ENCODE assay signal across 1 cellular context in the genomic region with DNA sequence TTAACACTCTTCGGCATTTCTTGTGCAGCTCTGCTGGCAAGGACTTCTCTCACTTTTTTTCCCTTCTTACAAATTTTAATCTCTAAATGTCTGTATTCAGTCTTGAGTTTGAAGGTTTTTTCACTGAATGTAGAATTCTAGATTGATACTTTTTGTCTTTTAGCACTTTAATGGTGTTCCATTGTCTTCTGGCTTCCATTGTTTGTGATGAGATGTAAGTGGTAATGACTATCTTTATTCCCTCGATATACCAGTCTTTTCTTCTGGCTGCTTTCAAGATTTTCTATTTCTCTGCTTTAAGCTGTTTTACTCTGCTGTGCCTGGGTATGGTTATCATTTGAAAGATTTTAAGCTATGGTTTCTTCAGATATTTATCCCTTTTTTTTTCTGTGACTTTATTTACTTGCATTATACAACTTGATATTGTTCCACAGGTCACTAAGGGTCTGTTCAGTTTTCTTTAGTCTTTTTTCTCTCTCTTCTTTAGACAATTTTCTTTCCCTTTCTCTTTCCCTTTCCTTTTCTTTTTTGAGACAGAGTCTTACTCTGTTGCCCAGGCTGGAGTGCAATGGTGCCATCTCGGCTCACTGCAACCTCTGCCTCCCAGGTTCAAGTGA.
TF ChIP-seq lines count a peak whose summit lies in the region.

No MANE protein-coding gene starts in this region.

TF ChIP-seq in K562, 482 proteins besides CTCF, POLR2A, EP300 and RAD21:
- TF ChIP-seq NCOR1 (IDR thresholded peaks at IDR 0.05): peak; percentile 10; the same call in 1 of the 2 replicates
- TF ChIP-seq ZNF140 (CRISPR knock-in tag; IDR thresholded peaks at IDR 0.05): no peak
- no peak for TF ChIP-seq CHD4 (IDR thresholded peaks at IDR 0.05; ENCODE audit: insufficient read depth, insufficient replicate concordance, low read depth, low read length, poor library complexity, severe bottlenecking)
- TF ChIP-seq ARNT (IDR thresholded peaks at IDR 0.05): 0 out of 4 replicates have a peak, but pooled peaks have one; percentile 54 to 63
- peak; percentile 98 for TF ChIP-seq TRIM28 (IDR thresholded peaks at IDR 0.05)
- TF ChIP-seq CC2D1A (IDR thresholded peaks at IDR 0.05): 0 out of 2 replicates have a peak, but pooled peaks have one; percentile 34
- no peak for TF ChIP-seq CEBPG (CRISPR knock-in tag; IDR thresholded peaks at IDR 0.05)
- TF ChIP-seq CEBPG (tag; conservative IDR thresholded peaks at IDR 0.05 in 1 of 2, IDR thresholded peaks at IDR 0.05 in 1 of 2): no peak
- no peak for TF ChIP-seq TOE1 (IDR thresholded peaks at IDR 0.05; ENCODE audit: borderline replicate concordance)
- no peak for TF ChIP-seq TOE1 (CRISPR knock-in tag; IDR thresholded peaks at IDR 0.05; ENCODE audit: borderline replicate concordance, low read depth)
- TF ChIP-seq, protein P1, sequence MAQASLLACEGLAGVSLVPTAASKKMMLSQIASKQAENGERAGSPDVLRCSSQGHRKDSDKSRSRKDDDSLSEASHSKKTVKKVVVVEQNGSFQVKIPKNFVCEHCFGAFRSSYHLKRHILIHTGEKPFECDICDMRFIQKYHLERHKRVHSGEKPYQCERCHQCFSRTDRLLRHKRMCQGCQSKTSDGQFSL (CRISPR knock-in tag; IDR thresholded peaks at IDR 0.05): 0 out of 2 replicates have a peak, but pooled peaks have one; percentile 20
- TF ChIP-seq, protein P1 (tag; IDR thresholded peaks at IDR 0.05): no peak
- no peak for TF ChIP-seq ETV1 (tag; conservative IDR thresholded peaks at IDR 0.05; ENCODE audit: low read depth)
- TF ChIP-seq, protein P2, sequence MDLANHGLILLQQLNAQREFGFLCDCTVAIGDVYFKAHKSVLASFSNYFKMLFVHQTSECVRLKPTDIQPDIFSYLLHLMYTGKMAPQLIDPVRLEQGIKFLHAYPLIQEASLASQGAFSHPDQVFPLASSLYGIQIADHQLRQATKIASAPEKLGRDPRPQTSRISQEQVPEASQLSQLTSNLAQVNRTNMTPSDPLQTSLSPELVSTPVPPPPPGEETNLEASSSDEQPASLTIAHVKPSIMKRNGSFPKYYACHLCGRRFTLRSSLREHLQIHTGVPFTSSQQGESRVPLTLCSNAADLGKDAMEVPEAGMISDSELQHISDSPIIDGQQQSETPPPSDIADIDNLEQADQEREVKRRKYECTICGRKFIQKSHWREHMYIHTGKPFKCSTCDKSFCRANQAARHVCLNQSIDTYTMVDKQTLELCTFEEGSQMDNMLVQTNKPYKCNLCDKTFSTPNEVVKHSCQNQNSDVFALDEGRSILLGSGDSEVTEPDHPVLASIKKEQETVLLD (IDR thresholded peaks at IDR 0.05): no peak
- TF ChIP-seq ARHGAP35 (IDR thresholded peaks at IDR 0.05; ENCODE audit: partially characterized antibody): no peak
- TF ChIP-seq THRAP3 (IDR thresholded peaks at IDR 0.05; ENCODE audit: borderline replicate concordance): 0 out of 2 replicates have a peak, but pooled peaks have one; percentile 53
- TF ChIP-seq XRCC3 (IDR thresholded peaks at IDR 0.05): 0 out of 2 replicates have a peak, but pooled peaks have one; percentile 60
- TF ChIP-seq ZNF324 (CRISPR knock-in tag; IDR thresholded peaks at IDR 0.05): no peak
- no peak for TF ChIP-seq CCNT2 (IDR thresholded peaks at IDR 0.05; ENCODE audit: borderline replicate concordance, extremely low read depth, insufficient read length, low read depth, low read length)
- TF ChIP-seq, protein P3, sequence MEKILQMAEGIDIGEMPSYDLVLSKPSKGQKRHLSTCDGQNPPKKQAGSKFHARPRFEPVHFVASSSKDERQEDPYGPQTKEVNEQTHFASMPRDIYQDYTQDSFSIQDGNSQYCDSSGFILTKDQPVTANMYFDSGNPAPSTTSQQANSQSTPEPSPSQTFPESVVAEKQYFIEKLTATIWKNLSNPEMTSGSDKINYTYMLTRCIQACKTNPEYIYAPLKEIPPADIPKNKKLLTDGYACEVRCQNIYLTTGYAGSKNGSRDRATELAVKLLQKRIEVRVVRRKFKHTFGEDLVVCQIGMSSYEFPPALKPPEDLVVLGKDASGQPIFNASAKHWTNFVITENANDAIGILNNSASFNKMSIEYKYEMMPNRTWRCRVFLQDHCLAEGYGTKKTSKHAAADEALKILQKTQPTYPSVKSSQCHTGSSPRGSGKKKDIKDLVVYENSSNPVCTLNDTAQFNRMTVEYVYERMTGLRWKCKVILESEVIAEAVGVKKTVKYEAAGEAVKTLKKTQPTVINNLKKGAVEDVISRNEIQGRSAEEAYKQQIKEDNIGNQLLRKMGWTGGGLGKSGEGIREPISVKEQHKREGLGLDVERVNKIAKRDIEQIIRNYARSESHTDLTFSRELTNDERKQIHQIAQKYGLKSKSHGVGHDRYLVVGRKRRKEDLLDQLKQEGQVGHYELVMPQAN (IDR thresholded peaks at IDR 0.05; ENCODE audit: borderline replicate concordance): no peak
- peak; percentile 54 for TF ChIP-seq EHMT2 (IDR thresholded peaks at IDR 0.05)
- peak; percentile 30; the same call in 1 of the 2 replicates for TF ChIP-seq EP400 (IDR thresholded peaks at IDR 0.05)
- TF ChIP-seq, protein P4, sequence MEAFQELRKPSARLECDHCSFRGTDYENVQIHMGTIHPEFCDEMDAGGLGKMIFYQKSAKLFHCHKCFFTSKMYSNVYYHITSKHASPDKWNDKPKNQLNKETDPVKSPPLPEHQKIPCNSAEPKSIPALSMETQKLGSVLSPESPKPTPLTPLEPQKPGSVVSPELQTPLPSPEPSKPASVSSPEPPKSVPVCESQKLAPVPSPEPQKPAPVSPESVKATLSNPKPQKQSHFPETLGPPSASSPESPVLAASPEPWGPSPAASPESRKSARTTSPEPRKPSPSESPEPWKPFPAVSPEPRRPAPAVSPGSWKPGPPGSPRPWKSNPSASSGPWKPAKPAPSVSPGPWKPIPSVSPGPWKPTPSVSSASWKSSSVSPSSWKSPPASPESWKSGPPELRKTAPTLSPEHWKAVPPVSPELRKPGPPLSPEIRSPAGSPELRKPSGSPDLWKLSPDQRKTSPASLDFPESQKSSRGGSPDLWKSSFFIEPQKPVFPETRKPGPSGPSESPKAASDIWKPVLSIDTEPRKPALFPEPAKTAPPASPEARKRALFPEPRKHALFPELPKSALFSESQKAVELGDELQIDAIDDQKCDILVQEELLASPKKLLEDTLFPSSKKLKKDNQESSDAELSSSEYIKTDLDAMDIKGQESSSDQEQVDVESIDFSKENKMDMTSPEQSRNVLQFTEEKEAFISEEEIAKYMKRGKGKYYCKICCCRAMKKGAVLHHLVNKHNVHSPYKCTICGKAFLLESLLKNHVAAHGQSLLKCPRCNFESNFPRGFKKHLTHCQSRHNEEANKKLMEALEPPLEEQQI (IDR thresholded peaks at IDR 0.05): peak; percentile 83
- peak; percentile 95 for TF ChIP-seq CBX5 (IDR thresholded peaks at IDR 0.05; ENCODE audit: borderline replicate concordance, low read depth)
- TF ChIP-seq, protein P5, sequence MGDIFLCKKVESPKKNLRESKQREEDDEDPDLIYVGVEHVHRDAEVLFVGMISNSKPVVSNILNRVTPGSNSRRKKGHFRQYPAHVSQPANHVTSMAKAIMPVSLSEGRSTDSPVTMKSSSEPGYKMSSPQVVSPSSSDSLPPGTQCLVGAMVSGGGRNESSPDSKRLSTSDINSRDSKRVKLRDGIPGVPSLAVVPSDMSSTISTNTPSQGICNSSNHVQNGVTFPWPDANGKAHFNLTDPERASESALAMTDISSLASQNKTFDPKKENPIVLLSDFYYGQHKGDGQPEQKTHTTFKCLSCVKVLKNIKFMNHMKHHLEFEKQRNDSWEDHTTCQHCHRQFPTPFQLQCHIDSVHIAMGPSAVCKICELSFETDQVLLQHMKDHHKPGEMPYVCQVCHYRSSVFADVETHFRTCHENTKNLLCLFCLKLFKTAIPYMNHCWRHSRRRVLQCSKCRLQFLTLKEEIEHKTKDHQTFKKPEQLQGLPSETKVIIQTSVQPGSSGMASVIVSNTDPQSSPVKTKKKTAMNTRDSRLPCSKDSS (IDR thresholded peaks at IDR 0.05; ENCODE audit: low read depth, partially characterized antibody): peak; percentile 77
- TF ChIP-seq KLF6 (CRISPR knock-in tag; IDR thresholded peaks at IDR 0.05; ENCODE audit: borderline replicate concordance): no peak
- TF ChIP-seq NR2C1 (IDR thresholded peaks at IDR 0.05): 0 out of 2 replicates have a peak, but pooled peaks have one; percentile 20
- TF ChIP-seq NR2C1 (tag; IDR thresholded peaks at IDR 0.05): no peak
- 0 out of 2 replicates have a peak, but pooled peaks have one; percentile 11 for TF ChIP-seq ARID1B (IDR thresholded peaks at IDR 0.05)
- no peak for TF ChIP-seq EGR1 (conservative IDR thresholded peaks at IDR 0.05)
- TF ChIP-seq, protein P6, sequence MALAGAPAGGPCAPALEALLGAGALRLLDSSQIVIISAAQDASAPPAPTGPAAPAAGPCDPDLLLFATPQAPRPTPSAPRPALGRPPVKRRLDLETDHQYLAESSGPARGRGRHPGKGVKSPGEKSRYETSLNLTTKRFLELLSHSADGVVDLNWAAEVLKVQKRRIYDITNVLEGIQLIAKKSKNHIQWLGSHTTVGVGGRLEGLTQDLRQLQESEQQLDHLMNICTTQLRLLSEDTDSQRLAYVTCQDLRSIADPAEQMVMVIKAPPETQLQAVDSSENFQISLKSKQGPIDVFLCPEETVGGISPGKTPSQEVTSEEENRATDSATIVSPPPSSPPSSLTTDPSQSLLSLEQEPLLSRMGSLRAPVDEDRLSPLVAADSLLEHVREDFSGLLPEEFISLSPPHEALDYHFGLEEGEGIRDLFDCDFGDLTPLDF (CRISPR knock-in tag; IDR thresholded peaks at IDR 0.05): no peak
- 0 out of 2 replicates have a peak, but pooled peaks have one; percentile 37 for TF ChIP-seq NBN (IDR thresholded peaks at IDR 0.05; ENCODE audit: low read depth)
- no peak for TF ChIP-seq ILK (tag; IDR thresholded peaks at IDR 0.05; ENCODE audit: borderline replicate concordance, low read depth)
- TF ChIP-seq CBX3 (IDR thresholded peaks at IDR 0.05; ENCODE audit: borderline replicate concordance in 1 of 2, low read length in 2 of 2): peak in 1 of 2 experiments; percentile 99; a peak in 2 of 3 replicates
- peak; percentile 74 to 90; a peak in 3 of 4 replicates for TF ChIP-seq TRIM24 (IDR thresholded peaks at IDR 0.05)
- TF ChIP-seq, protein P7, sequence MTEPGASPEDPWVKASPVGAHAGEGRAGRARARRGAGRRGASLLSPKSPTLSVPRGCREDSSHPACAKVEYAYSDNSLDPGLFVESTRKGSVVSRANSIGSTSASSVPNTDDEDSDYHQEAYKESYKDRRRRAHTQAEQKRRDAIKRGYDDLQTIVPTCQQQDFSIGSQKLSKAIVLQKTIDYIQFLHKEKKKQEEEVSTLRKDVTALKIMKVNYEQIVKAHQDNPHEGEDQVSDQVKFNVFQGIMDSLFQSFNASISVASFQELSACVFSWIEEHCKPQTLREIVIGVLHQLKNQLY (CRISPR knock-in tag; conservative IDR thresholded peaks at IDR 0.05): no peak
- TF ChIP-seq, protein P8, sequence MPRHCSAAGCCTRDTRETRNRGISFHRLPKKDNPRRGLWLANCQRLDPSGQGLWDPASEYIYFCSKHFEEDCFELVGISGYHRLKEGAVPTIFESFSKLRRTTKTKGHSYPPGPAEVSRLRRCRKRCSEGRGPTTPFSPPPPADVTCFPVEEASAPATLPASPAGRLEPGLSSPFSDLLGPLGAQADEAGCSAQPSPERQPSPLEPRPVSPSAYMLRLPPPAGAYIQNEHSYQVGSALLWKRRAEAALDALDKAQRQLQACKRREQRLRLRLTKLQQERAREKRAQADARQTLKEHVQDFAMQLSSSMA (CRISPR knock-in tag; IDR thresholded peaks at IDR 0.05): no peak
- TF ChIP-seq, protein P9, sequence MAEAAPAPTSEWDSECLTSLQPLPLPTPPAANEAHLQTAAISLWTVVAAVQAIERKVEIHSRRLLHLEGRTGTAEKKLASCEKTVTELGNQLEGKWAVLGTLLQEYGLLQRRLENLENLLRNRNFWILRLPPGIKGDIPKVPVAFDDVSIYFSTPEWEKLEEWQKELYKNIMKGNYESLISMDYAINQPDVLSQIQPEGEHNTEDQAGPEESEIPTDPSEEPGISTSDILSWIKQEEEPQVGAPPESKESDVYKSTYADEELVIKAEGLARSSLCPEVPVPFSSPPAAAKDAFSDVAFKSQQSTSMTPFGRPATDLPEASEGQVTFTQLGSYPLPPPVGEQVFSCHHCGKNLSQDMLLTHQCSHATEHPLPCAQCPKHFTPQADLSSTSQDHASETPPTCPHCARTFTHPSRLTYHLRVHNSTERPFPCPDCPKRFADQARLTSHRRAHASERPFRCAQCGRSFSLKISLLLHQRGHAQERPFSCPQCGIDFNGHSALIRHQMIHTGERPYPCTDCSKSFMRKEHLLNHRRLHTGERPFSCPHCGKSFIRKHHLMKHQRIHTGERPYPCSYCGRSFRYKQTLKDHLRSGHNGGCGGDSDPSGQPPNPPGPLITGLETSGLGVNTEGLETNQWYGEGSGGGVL (CRISPR knock-in tag; IDR thresholded peaks at IDR 0.05): no peak
- no peak for TF ChIP-seq SRF (CRISPR knock-in tag; IDR thresholded peaks at IDR 0.05)
- TF ChIP-seq ZNF766 (CRISPR knock-in tag; conservative IDR thresholded peaks at IDR 0.05): no peak
- no peak for TF ChIP-seq KDM1A (IDR thresholded peaks at IDR 0.05)
- no peak for TF ChIP-seq C11orf30 (IDR thresholded peaks at IDR 0.05; ENCODE audit: low read depth)
- TF ChIP-seq FOSL1 (tag; conservative IDR thresholded peaks at IDR 0.05): no peak
